In the genomic region with DNA sequence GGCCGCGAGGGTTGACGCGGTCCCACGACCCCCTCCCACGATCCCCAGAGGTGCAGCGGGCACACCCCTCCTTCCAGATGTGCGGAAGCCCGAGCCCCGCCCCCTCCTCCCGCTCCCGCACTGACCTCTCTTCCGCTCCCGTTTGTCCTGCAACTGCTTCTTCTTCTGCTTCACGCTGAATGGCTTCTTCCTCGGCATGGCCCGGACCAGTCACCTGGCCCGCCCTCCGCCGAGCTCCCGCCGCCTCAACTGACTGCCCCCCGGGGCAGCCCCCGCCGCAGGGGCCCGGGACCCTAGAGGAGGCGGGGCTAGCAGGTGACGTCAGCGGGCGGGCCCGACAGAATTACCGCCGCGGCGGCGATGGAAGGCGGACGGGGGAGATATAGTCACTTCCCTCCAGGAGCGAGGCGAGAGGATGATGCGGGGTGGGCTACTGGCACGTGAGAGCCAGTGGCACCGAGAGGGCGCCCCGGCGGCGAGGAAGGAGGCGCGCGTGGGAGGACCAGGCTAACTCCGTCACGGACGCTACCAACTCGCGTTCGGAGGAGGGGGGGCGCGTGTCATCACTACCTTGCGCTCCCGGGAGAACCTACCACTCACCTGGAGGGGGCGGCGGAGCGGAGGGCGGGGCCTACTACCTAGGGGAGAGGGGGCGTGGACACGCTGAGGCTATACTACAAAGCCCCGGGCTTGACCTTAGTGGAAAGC, we compare ENCODE assay signal across 8 cellular contexts. TPM values are rescaled to one million over a fixed set of nuclear protein-coding genes. Genes with fewer than 3 reads are reported as not detected.
A peak's percentile ranks its signal among the peaks of the same experiment; 100 is the strongest.
DNase-seq lines count a peak whose midpoint lies in the region; ATAC-seq and TF ChIP-seq lines count a peak whose summit lies in the region.

A gene with protein sequence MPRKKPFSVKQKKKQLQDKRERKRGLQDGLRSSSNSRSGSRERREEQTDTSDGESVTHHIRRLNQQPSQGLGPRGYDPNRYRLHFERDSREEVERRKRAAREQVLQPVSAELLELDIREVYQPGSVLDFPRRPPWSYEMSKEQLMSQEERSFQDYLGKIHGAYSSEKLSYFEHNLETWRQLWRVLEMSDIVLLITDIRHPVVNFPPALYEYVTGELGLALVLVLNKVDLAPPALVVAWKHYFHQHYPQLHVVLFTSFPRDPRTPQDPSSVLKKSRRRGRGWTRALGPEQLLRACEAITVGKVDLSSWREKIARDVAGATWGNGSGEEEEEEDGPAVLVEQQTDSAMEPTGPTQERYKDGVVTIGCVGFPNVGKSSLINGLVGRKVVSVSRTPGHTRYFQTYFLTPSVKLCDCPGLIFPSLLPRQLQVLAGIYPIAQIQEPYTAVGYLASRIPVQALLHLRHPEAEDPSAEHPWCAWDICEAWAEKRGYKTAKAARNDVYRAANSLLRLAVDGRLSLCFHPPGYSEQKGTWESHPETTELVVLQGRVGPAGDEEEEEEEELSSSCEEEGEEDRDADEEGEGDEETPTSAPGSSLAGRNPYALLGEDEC (minus strand): TSS at position 484 of the 708 bp plus-strand sequence. CDS start 286 bp downstream, at position 198.

- peak; percentile 60; the same call in 1 of the 2 replicates for TF ChIP-seq EP300 in Ishikawa (IDR thresholded peaks at IDR 0.05; ENCODE audit: borderline replicate concordance)

- CTCF ChIA-PET in PC-9 (lab: Charles Lee) = interaction anchor here (0.5 kb wide), 1 partner anchor 44 kb away, joined by 3 read pairs; no protein-coding TSS in a partner anchor

- DNase-seq in DMS 273 treated with DMSO at 0.1 percent for 48 hours (lab: John Stamatoyannopoulos, UW) (peak; percentile 62), PC-9 (peak; percentile 89 to 99), epithelial cell of proximal tubule (ENCODE audit: low read depth) (peak; percentile 59)
- peak; percentile 99 for DNase-seq in activated T-cell treated with anti-CD3 and anti-CD28 coated beads, Interleukin-2, amount 50 U/mL, for 1 hour
- DNase-seq in stimulated activated CD8-positive, alpha-beta memory T cell treated with anti-CD3 and anti-CD28 coated beads, Interleukin-7, amount 100 ng/mL, for 24 hours (ENCODE audit: low read depth) = peak; percentile 99

- H3K27me3 ChIP-seq in PC-9 (ENCODE audit: insufficient read depth, low read depth) (no peaks in the 10 kb centered on the region), mucosa of stomach (ENCODE audit: control insufficient read depth, insufficient read depth, low read length) (no peaks in the 10 kb centered on the region)

- peaks cover 41% of the 10 kb centered on the region for H3K79me2 ChIP-seq in PC-9 (ENCODE audit: low read depth)

- H3K36me3 ChIP-seq in PC-9 (ENCODE audit: low read depth) (peaks cover 33% of the 10 kb centered on the region), mucosa of stomach (ENCODE audit: control insufficient read depth, insufficient read depth, low read length) (peaks cover 6% of the 10 kb centered on the region)

- peak; percentile 74 for ATAC-seq in GM21529 (IDR thresholded peaks at IDR 0.05; ENCODE audit: unreplicated experiment)

- BruUV-seq in PC-9 (replicated peaks; lab: Mats Ljungman, UMichigan) = no TSS peak

- no peaks in the 10 kb centered on the region; the same call in 1 of the 2 replicates for H3K9me2 ChIP-seq in PC-9 (ENCODE audit: insufficient read depth)

- peaks cover 17% of the 10 kb centered on the region for H3K4me1 ChIP-seq in PC-9 (replicated peaks; ENCODE audit: insufficient read depth)
- peaks cover 13% of the 10 kb centered on the region for H3K4me1 ChIP-seq in mucosa of stomach (ENCODE audit: control insufficient read depth, insufficient read depth, low read length)

- no peak for TF ChIP-seq RAD21 in Ishikawa (IDR thresholded peaks at IDR 0.05; ENCODE audit: low read depth)

- peaks cover 29% of the 10 kb centered on the region; the same call in 1 of the 2 replicates for H3F3A ChIP-seq in PC-9 (ENCODE audit: insufficient read depth, low read depth)

- H3K4me3 ChIP-seq in PC-9 (peak within 1 kb of the TSS; percentile 99), epithelial cell of proximal tubule (ENCODE audit: low read depth, low read length) (peak within 1 kb of the TSS; percentile 86), mucosa of stomach (ENCODE audit: low read length) (peak within 1 kb of the TSS; percentile 86)

- peak within 1 kb of the TSS; percentile 86 for H3K9ac ChIP-seq in mucosa of stomach (ENCODE audit: low read length)

- H2AFZ ChIP-seq in PC-9 = peak within 1 kb of the TSS; percentile 94

- POLR2A ChIA-PET in PC-9 (lab: Charles Lee; ENCODE audit: unreplicated experiment) = interaction anchor here (0.6 to 1.6 kb wide), 4 partner anchors 15 to 91 kb away, joined by 4 to 11 read pairs (median 6); a partner anchor contains a TSS

- peak within 1 kb of the TSS; percentile 94 for H3K4me2 ChIP-seq in PC-9

- H3K9me3 ChIP-seq in PC-9 (ENCODE audit: insufficient read depth, low read depth) = no peaks in the 10 kb centered on the region
- no peaks in the 10 kb centered on the region for H3K9me3 ChIP-seq in mucosa of stomach (ENCODE audit: control insufficient read depth, low read length)

- H3K27ac ChIP-seq in PC-9 = peak within 1 kb of the TSS; percentile 79

- intact Hi-C loops in PC-9 (cut with micrococcal nuclease; ENCODE audit: unreplicated experiment) = loop anchor here (1.0 kb wide), 4 partner anchors 15 to 164 kb away; a partner anchor contains a TSS

- H4K20me1 ChIP-seq in PC-9 (ENCODE audit: insufficient read depth) = peaks cover 17% of the 10 kb centered on the region

- TF ChIP-seq CTCF in PC-9 (conservative IDR thresholded peaks at IDR 0.05) = no peak
- TF ChIP-seq CTCF in epithelial cell of proximal tubule (conservative IDR thresholded peaks at IDR 0.05; ENCODE audit: low read depth, low read length) = no peak

TF ChIP-seq in Ishikawa, 13 proteins besides CTCF, POLR2A, EP300 and RAD21:
- TF ChIP-seq, protein P1, sequence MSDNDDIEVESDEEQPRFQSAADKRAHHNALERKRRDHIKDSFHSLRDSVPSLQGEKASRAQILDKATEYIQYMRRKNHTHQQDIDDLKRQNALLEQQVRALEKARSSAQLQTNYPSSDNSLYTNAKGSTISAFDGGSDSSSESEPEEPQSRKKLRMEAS (IDR thresholded peaks at IDR 0.05) = peak; percentile 86
- TF ChIP-seq, protein P2, sequence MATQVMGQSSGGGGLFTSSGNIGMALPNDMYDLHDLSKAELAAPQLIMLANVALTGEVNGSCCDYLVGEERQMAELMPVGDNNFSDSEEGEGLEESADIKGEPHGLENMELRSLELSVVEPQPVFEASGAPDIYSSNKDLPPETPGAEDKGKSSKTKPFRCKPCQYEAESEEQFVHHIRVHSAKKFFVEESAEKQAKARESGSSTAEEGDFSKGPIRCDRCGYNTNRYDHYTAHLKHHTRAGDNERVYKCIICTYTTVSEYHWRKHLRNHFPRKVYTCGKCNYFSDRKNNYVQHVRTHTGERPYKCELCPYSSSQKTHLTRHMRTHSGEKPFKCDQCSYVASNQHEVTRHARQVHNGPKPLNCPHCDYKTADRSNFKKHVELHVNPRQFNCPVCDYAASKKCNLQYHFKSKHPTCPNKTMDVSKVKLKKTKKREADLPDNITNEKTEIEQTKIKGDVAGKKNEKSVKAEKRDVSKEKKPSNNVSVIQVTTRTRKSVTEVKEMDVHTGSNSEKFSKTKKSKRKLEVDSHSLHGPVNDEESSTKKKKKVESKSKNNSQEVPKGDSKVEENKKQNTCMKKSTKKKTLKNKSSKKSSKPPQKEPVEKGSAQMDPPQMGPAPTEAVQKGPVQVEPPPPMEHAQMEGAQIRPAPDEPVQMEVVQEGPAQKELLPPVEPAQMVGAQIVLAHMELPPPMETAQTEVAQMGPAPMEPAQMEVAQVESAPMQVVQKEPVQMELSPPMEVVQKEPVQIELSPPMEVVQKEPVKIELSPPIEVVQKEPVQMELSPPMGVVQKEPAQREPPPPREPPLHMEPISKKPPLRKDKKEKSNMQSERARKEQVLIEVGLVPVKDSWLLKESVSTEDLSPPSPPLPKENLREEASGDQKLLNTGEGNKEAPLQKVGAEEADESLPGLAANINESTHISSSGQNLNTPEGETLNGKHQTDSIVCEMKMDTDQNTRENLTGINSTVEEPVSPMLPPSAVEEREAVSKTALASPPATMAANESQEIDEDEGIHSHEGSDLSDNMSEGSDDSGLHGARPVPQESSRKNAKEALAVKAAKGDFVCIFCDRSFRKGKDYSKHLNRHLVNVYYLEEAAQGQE (IDR thresholded peaks at IDR 0.05; ENCODE audit: low read depth) = no peak
- peak; percentile 94 for TF ChIP-seq ZBTB7A (IDR thresholded peaks at IDR 0.05; ENCODE audit: low read depth)
- TF ChIP-seq NFIC (IDR thresholded peaks at IDR 0.05) = no peak
- TF ChIP-seq CREB1 (IDR thresholded peaks at IDR 0.05; ENCODE audit: low read depth) = peak; percentile 82
- peak; percentile 95 for TF ChIP-seq EGR1 (IDR thresholded peaks at IDR 0.05)
- no peak for TF ChIP-seq YY1 (IDR thresholded peaks at IDR 0.05; ENCODE audit: low read depth)
- 0 out of 2 replicates have a peak, but pooled peaks have one; percentile 24 for TF ChIP-seq TEAD4 (IDR thresholded peaks at IDR 0.05)
- TF ChIP-seq CEBPB (IDR thresholded peaks at IDR 0.05) = no peak
- peak; percentile 25; the same call in 1 of the 2 replicates for TF ChIP-seq TAF1 (IDR thresholded peaks at IDR 0.05; ENCODE audit: low read depth)
- no peak for TF ChIP-seq TCF12 (IDR thresholded peaks at IDR 0.05; ENCODE audit: low read depth)
- TF ChIP-seq, protein P3, sequence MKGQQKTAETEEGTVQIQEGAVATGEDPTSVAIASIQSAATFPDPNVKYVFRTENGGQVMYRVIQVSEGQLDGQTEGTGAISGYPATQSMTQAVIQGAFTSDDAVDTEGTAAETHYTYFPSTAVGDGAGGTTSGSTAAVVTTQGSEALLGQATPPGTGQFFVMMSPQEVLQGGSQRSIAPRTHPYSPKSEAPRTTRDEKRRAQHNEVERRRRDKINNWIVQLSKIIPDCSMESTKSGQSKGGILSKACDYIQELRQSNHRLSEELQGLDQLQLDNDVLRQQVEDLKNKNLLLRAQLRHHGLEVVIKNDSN (IDR thresholded peaks at IDR 0.05) = 0 out of 2 replicates have a peak, but pooled peaks have one; percentile 41
- TF ChIP-seq FOXM1 (IDR thresholded peaks at IDR 0.05; ENCODE audit: borderline replicate concordance, low read depth) = no peak

RNA-seq across cellular contexts. Expression of the gene that starts here (rescaled TPM):
- total RNA-seq in PC-9 (2021) (114 and 123 TPM in 2 replicates), epithelial cell of proximal tubule (46.1 and 46.3 TPM in 2 replicates)

Comparison
In these comparisons a context has a peak if more than half of its experiments do, and no peak if none do; other contexts are left out.
1. Peak in every context shown above with its lines: DNase-seq, ATAC-seq, H3K4me3 ChIP-seq and H3K27ac ChIP-seq.